ENCODE assay signal across 17 cellular contexts in the genomic region with DNA sequence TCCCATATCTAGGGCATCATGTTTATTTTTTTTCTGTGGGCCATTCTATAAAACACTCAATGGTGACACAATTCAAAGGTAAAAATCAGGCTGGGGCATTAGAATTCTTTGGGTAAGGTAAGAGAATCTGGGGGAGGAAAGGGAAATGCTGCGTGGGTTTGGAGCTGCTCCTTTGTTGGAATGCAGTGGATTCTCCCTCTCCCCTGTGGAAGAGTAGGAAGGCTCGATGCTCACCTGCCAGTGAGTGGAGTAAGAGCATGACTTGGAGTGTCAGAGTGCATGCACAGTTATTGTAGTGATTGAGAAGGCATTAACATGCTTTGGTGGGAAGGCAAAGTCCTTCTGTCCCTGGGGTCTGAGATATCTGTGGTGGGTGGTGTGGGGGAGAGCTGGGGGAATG.
DNase-seq lines count a peak whose midpoint lies in the region; ATAC-seq and TF ChIP-seq lines count a peak whose summit lies in the region.
"Had no signal": no experiment of that assay in that cellular context is flagged by ENCODE, and none has a peak within 500 bp of the region (broad histone marks: within the 10 kb centered on the region; RNA-seq: fewer than 3 reads in every experiment).

No MANE protein-coding gene starts in this region.

- H3K36me3 Mint-ChIP-seq in GM23338 (ENCODE audit: low read depth) = no peaks in the 10 kb centered on the region; the same call in 2 of the 3 replicates
- H3K36me3 Mint-ChIP-seq in central memory CD8-positive, alpha-beta T cell (ENCODE audit: insufficient read depth) = peaks cover 4% of the 10 kb centered on the region
- no peaks in the 10 kb centered on the region for H3K36me3 Mint-ChIP-seq in natural killer cell
- H3K36me3 Mint-ChIP-seq: CD4-positive, alpha-beta memory T cell had no signal

- H2AFZ ChIP-seq in GM23338 = no peak overlapping the region

- H3K4me1 ChIP-seq in GM23338 (ENCODE audit: insufficient read depth) (peaks cover 14% of the 10 kb centered on the region), upper lobe of left lung (no peaks in the 10 kb centered on the region)
- H3K4me1 ChIP-seq: BE2C had no signal

- H3K9me3 Mint-ChIP-seq in GM23338 (peaks cover 2% of the 10 kb centered on the region; the same call in 2 of the 3 replicates), natural killer cell (no peaks in the 10 kb centered on the region)
- no peaks in the 10 kb centered on the region for H3K9me3 Mint-ChIP-seq in central memory CD8-positive, alpha-beta T cell

- TF ChIP-seq EP300 in upper lobe of left lung (IDR thresholded peaks at IDR 0.05) = no peak

- H4K20me1 ChIP-seq in GM23338 (replicated peaks; ENCODE audit: insufficient read depth) = no peaks in the 10 kb centered on the region

- no peaks in the 10 kb centered on the region for H3K79me2 ChIP-seq in GM23338 (replicated peaks; ENCODE audit: insufficient read depth)

- no peak for ATAC-seq in GM23338
- ATAC-seq in central memory CD8-positive, alpha-beta T cell (replicated peaks; ENCODE audit: extremely low read depth, poor library complexity, severe bottlenecking) = no peak
- ATAC-seq in upper lobe of left lung (ENCODE audit: low FRiP score in 2 of 2) = no peak
- ATAC-seq in natural killer cell = no peak

- peak overlapping the region; percentile 57; the same call in 1 of the 2 replicates for H3K27ac Mint-ChIP-seq in GM23338
- peak overlapping the region; percentile 14 for H3K27ac Mint-ChIP-seq in central memory CD8-positive, alpha-beta T cell (ENCODE audit: low read depth)
- H3K27ac Mint-ChIP-seq in natural killer cell = no peak overlapping the region
- H3K27ac Mint-ChIP-seq: CD4-positive, alpha-beta memory T cell had no signal

- H3K4me2 ChIP-seq in GM23338 = no peak overlapping the region

- no peak for TF ChIP-seq CTCF in GM23338 (conservative IDR thresholded peaks at IDR 0.05; ENCODE audit: low read depth in 2 of 2)
- no peak for TF ChIP-seq CTCF in upper lobe of left lung (IDR thresholded peaks at IDR 0.05)
- TF ChIP-seq CTCF in natural killer cell (IDR thresholded peaks at IDR 0.05) = no peak

- H3K27me3 ChIP-seq in GM23338 (ENCODE audit: insufficient read depth) (no peaks in the 10 kb centered on the region), upper lobe of left lung (no peaks in the 10 kb centered on the region)
- H3K27me3 ChIP-seq: BE2C had no signal

- H3K36me3 ChIP-seq in GM23338 (ENCODE audit: insufficient read depth) (no peaks in the 10 kb centered on the region), upper lobe of left lung (no peaks in the 10 kb centered on the region)
- H3K36me3 ChIP-seq: BE2C had no signal

- intact Hi-C loops in natural killer cell (cut with micrococcal nuclease) = no loop called here

- H3K4me3 ChIP-seq in GM23338 (no peak overlapping the region), upper lobe of left lung (no peak overlapping the region)
- H3K4me3 ChIP-seq: K562 had no signal

- no peak for TF ChIP-seq POLR2A in upper lobe of left lung (IDR thresholded peaks at IDR 0.05)

- DNase-seq in GM23338 (ENCODE audit: low spot score) (no peak), left kidney (ENCODE audit: low read depth, low spot score) (peak; percentile 56), putamen (ENCODE audit: low spot score) (peak; percentile 32), NCI-H510A (lab: John Stamatoyannopoulos, UW) (no peak), NCI-H2227 treated with DMSO at 0.1 percent for 48 hours (lab: John Stamatoyannopoulos, UW) (no peak), upper lobe of left lung (no peak), natural killer cell (no peak)
- DNase-seq in central memory CD8-positive, alpha-beta T cell (ENCODE audit: low spot score in 2 of 2) = no peak
- DNase-seq: BE2C; CD4-positive, alpha-beta memory T cell; DMS153; DND-41; GF-D8; HCEC 1CT had no signal

- no peaks in the 10 kb centered on the region for H3F3A ChIP-seq in GM23338 (replicated peaks; ENCODE audit: low read depth)

- H3K27ac ChIP-seq in GM23338 (ENCODE audit: low read depth) = no peak overlapping the region
- no peak overlapping the region for H3K27ac ChIP-seq in upper lobe of left lung
- H3K27ac ChIP-seq: C4-2B, HL-60 had no signal

- H3K4me3 Mint-ChIP-seq in GM23338 = no peak overlapping the region
- H3K4me3 Mint-ChIP-seq in central memory CD8-positive, alpha-beta T cell = no peak overlapping the region
- H3K4me3 Mint-ChIP-seq in natural killer cell = no peak overlapping the region
- H3K4me3 Mint-ChIP-seq: CD4-positive, alpha-beta memory T cell had no signal

- peaks cover 12% of the 10 kb centered on the region; the same call in 1 of the 2 replicates for H3K9me2 ChIP-seq in GM23338 (ENCODE audit: insufficient read depth)

- H3K4me1 Mint-ChIP-seq in GM23338 (peaks cover 15% of the 10 kb centered on the region), natural killer cell (no peaks in the 10 kb centered on the region)
- H3K4me1 Mint-ChIP-seq in central memory CD8-positive, alpha-beta T cell = no peaks in the 10 kb centered on the region
- H3K4me1 Mint-ChIP-seq: CD4-positive, alpha-beta memory T cell had no signal

- no peaks in the 10 kb centered on the region for H3K9me3 ChIP-seq in upper lobe of left lung
- H3K9me3 ChIP-seq: BE2C had no signal

- H3K27me3 Mint-ChIP-seq in GM23338 (ENCODE audit: insufficient read depth, low read depth, poor library complexity) (no peaks in the 10 kb centered on the region), natural killer cell (ENCODE audit: low read depth in 2 of 2) (no peaks in the 10 kb centered on the region)
- no peaks in the 10 kb centered on the region for H3K27me3 Mint-ChIP-seq in central memory CD8-positive, alpha-beta T cell

- WGBS in upper lobe of left lung, 2 donors = 77 to 80% methylated on average over 2 of the region's 2 CpGs

TF ChIP-seq in GM23338, 12 proteins besides CTCF, POLR2A, EP300 and RAD21 (continues in another document):
- no peak for TF ChIP-seq CREB1 (CRISPR knock-in tag; IDR thresholded peaks at IDR 0.05; ENCODE audit: low read depth)
- TF ChIP-seq POLR2AphosphoS5 (IDR thresholded peaks at IDR 0.05; ENCODE audit: low read depth) = no peak
- TF ChIP-seq, protein P1, sequence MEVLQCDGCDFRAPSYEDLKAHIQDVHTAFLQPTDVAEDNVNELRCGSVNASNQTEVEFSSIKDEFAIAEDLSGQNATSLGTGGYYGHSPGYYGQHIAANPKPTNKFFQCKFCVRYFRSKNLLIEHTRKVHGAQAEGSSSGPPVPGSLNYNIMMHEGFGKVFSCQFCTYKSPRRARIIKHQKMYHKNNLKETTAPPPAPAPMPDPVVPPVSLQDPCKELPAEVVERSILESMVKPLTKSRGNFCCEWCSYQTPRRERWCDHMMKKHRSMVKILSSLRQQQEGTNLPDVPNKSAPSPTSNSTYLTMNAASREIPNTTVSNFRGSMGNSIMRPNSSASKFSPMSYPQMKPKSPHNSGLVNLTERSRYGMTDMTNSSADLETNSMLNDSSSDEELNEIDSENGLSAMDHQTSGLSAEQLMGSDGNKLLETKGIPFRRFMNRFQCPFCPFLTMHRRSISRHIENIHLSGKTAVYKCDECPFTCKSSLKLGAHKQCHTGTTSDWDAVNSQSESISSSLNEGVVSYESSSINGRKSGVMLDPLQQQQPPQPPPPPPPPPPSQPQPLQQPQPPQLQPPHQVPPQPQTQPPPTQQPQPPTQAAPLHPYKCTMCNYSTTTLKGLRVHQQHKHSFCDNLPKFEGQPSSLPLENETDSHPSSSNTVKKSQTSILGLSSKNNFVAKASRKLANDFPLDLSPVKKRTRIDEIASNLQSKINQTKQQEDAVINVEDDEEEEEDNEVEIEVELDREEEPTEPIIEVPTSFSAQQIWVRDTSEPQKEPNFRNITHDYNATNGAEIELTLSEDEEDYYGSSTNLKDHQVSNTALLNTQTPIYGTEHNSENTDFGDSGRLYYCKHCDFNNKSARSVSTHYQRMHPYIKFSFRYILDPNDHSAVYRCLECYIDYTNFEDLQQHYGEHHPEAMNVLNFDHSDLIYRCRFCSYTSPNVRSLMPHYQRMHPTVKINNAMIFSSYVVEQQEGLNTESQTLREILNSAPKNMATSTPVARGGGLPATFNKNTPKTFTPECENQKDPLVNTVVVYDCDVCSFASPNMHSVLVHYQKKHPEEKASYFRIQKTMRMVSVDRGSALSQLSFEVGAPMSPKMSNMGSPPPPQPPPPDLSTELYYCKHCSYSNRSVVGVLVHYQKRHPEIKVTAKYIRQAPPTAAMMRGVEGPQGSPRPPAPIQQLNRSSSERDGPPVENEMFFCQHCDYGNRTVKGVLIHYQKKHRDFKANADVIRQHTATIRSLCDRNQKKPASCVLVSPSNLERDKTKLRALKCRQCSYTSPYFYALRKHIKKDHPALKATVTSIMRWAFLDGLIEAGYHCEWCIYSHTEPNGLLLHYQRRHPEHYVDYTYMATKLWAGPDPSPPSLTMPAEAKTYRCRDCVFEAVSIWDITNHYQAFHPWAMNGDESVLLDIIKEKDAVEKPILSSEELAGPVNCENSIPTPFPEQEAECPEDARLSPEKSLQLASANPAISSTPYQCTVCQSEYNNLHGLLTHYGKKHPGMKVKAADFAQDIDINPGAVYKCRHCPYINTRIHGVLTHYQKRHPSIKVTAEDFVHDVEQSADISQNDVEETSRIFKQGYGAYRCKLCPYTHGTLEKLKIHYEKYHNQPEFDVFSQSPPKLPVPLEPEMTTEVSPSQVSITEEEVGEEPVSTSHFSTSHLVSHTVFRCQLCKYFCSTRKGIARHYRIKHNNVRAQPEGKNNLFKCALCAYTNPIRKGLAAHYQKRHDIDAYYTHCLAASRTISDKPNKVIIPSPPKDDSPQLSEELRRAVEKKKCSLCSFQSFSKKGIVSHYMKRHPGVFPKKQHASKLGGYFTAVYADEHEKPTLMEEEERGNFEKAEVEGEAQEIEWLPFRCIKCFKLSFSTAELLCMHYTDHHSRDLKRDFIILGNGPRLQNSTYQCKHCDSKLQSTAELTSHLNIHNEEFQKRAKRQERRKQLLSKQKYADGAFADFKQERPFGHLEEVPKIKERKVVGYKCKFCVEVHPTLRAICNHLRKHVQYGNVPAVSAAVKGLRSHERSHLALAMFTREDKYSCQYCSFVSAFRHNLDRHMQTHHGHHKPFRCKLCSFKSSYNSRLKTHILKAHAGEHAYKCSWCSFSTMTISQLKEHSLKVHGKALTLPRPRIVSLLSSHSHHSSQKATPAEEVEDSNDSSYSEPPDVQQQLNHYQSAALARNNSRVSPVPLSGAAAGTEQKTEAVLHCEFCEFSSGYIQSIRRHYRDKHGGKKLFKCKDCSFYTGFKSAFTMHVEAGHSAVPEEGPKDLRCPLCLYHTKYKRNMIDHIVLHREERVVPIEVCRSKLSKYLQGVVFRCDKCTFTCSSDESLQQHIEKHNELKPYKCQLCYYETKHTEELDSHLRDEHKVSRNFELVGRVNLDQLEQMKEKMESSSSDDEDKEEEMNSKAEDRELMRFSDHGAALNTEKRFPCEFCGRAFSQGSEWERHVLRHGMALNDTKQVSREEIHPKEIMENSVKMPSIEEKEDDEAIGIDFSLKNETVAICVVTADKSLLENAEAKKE (CRISPR knock-in tag; IDR thresholded peaks at IDR 0.05) = no peak
- no peak for TF ChIP-seq JUNB (IDR thresholded peaks at IDR 0.05; ENCODE audit: unreplicated experiment)
- no peak for TF ChIP-seq EZH2 (IDR thresholded peaks at IDR 0.05; ENCODE audit: low read depth, unreplicated experiment)
- TF ChIP-seq EZH2phosphoT487 (IDR thresholded peaks at IDR 0.05; ENCODE audit: unreplicated experiment) = no peak

Comparison
In these comparisons a context has a peak if more than half of its experiments do, and no peak if none do; other contexts are left out.
1. DNase-seq: peak in left kidney (single experiment) and putamen (single experiment); none in GM23338 (single experiment), central memory CD8-positive, alpha-beta T cell (0 of 2), NCI-H510A (single experiment), NCI-H2227 treated with DMSO at 0.1 percent for 48 hours (single experiment), upper lobe of left lung (0 of 2) and natural killer cell (single experiment).
2. H3K27ac Mint-ChIP-seq: peak in GM23338 (single experiment) and central memory CD8-positive, alpha-beta T cell (single experiment); none in natural killer cell (0 of 2).